Comparison of ENCODE assay signal across 8 cellular contexts in genomic region chr11:36431429-36432092, GRCh38.
DNase-seq lines count a peak whose midpoint lies in the region; ATAC-seq and TF ChIP-seq lines count a peak whose summit lies in the region.

No MANE protein-coding gene starts in this region.

- H3K4me1 ChIP-seq in mesenchymal stem cell (ENCODE audit: control insufficient read depth, insufficient read depth, low read depth, low read length), result peaks cover 11% of the 10 kb centered on the region

- peak overlapping the region; percentile 34 for H4K91ac ChIP-seq in mesenchymal stem cell (ENCODE audit: low read length)

- no peak overlapping the region for H3K23ac ChIP-seq in mesenchymal stem cell (ENCODE audit: low read length in 2 of 2)

- DNase-seq in EL (peak; percentile 94), MG63 (peak; percentile 96), brain microvascular endothelial cell (peak; percentile 98), mesenchymal stem cell (peak; percentile 97), NCI-H2227 treated with DMSO at 0.1 percent for 48 hours (lab: John Stamatoyannopoulos, UW) (no peak), NCI-H187 (lab: John Stamatoyannopoulos, UW) (no peak), NCI-H1092 (lab: John Stamatoyannopoulos, UW) (no peak)

- H3K79me1 ChIP-seq in mesenchymal stem cell (replicated peaks; ENCODE audit: low read length, poor library complexity, severe bottlenecking), result peaks cover 32% of the 10 kb centered on the region

- H3K4me3 ChIP-seq in MG63 (no peak overlapping the region), brain microvascular endothelial cell (ENCODE audit: low read depth, low read length) (peak overlapping the region; percentile 38), mesenchymal stem cell (ENCODE audit: insufficient read depth in 1 of 2, low read depth in 1 of 2, low read length in 2 of 2) (no peak overlapping the region)

- peak overlapping the region; percentile 54 to 77 for H3K18ac ChIP-seq in mesenchymal stem cell (ENCODE audit: low read depth in 1 of 2, low read length in 2 of 2)

- no peak for ATAC-seq in GM21723 (IDR thresholded peaks at IDR 0.05; ENCODE audit: unreplicated experiment)

- peak overlapping the region; percentile 47 for H3K9ac ChIP-seq in mesenchymal stem cell (ENCODE audit: low read length)

- H3K14ac ChIP-seq in mesenchymal stem cell (ENCODE audit: low read length in 2 of 2), result no peak overlapping the region

- peak overlapping the region; percentile 20 for H3K4me2 ChIP-seq in mesenchymal stem cell (ENCODE audit: low read length, poor library complexity, severe bottlenecking)

- WGBS in mesenchymal stem cell, result 33% methylated on average over 11 of the region's 11 CpGs

- peak overlapping the region; percentile 59 to 98 for H2BK12ac ChIP-seq in mesenchymal stem cell (ENCODE audit: low read length in 2 of 2)

- no peak overlapping the region for H2BK120ac ChIP-seq in mesenchymal stem cell (ENCODE audit: low read depth, low read length)

- H3K27me3 ChIP-seq in MG63, result no peaks in the 10 kb centered on the region
- no peaks in the 10 kb centered on the region for H3K27me3 ChIP-seq in brain microvascular endothelial cell (replicated peaks)
- no peaks in the 10 kb centered on the region for H3K27me3 ChIP-seq in mesenchymal stem cell (ENCODE audit: control insufficient read depth in 1 of 2, insufficient read depth in 1 of 2, low read length in 2 of 2)

- H3K27ac ChIP-seq in brain microvascular endothelial cell (peak overlapping the region; percentile 87), mesenchymal stem cell (ENCODE audit: low read length, poor library complexity, severe bottlenecking) (peak overlapping the region; percentile 92)

- peak overlapping the region in 1 of 2 experiments; percentile 76 for H3K4ac ChIP-seq in mesenchymal stem cell (ENCODE audit: low read depth in 1 of 2, low read length in 2 of 2)

- H2BK15ac ChIP-seq in mesenchymal stem cell (ENCODE audit: low read depth, poor library complexity, severe bottlenecking), result no peak overlapping the region

- TF ChIP-seq CTCF in brain microvascular endothelial cell (IDR thresholded peaks at IDR 0.05; ENCODE audit: low read depth, low read length, missing control alignments), result peak; percentile 56

- H3K36me3 ChIP-seq in MG63 (no peaks in the 10 kb centered on the region), brain microvascular endothelial cell (replicated peaks) (peaks cover 5% of the 10 kb centered on the region), mesenchymal stem cell (ENCODE audit: control insufficient read depth in 1 of 2, insufficient read depth in 2 of 2, low read depth in 1 of 2, low read length in 2 of 2) (peaks cover 0 to 40% of the 10 kb centered on the region in 2 experiments)

- in situ Hi-C loops in brain microvascular endothelial cell (cut with HindIII; ENCODE audit: low pct_ligation_motif_present, low sequenced_read_pairs), result no loop called here

- H2AK5ac ChIP-seq in mesenchymal stem cell (ENCODE audit: low read length, severe bottlenecking), result peak overlapping the region; percentile 79

- H2AFZ ChIP-seq in mesenchymal stem cell (ENCODE audit: low read depth, low read length), result no peak overlapping the region

- peak overlapping the region; percentile 10 for H4K8ac ChIP-seq in mesenchymal stem cell (ENCODE audit: low read length)

- peak overlapping the region; percentile 53 for H2BK5ac ChIP-seq in mesenchymal stem cell (ENCODE audit: low read depth, low read length, poor library complexity, severe bottlenecking)

- no peaks in the 10 kb centered on the region for H3K9me3 ChIP-seq in MG63
- no peaks in the 10 kb centered on the region for H3K9me3 ChIP-seq in mesenchymal stem cell (ENCODE audit: control insufficient read depth, low read length)

Comparison
In these comparisons a context has a peak if more than half of its experiments do, and no peak if none do; other contexts are left out.
1. DNase-seq: peak in EL (single experiment), MG63 (single experiment), brain microvascular endothelial cell (single experiment) and mesenchymal stem cell (single experiment); none in NCI-H2227 treated with DMSO at 0.1 percent for 48 hours (single experiment), NCI-H187 (0 of 2) and NCI-H1092 (single experiment).